Comparison of ENCODE assay signal across 8 cellular contexts in genomic region chr15:43769584-43770228, GRCh38.
DNase-seq lines count a peak whose midpoint lies in the region; ATAC-seq and TF ChIP-seq lines count a peak whose summit lies in the region.

No MANE protein-coding gene starts in this region.

- in situ Hi-C loops in astrocyte of the cerebellum (cut with HindIII; ENCODE audit: low sequenced_read_pairs) = no loop called here

- H3K9me3 ChIP-seq in SU-DHL-6 (ENCODE audit: insufficient read depth, low read length) = no peaks in the 10 kb centered on the region

- peak; percentile 84 for TF ChIP-seq CTCF in SU-DHL-6 (IDR thresholded peaks at IDR 0.05; ENCODE audit: insufficient read depth, low read length, poor library complexity, severe bottlenecking)
- TF ChIP-seq CTCF in astrocyte of the cerebellum (IDR thresholded peaks at IDR 0.05; ENCODE audit: low read depth, low read length, missing control alignments) = peak; percentile 90

- peaks cover 69% of the 10 kb centered on the region for H3K36me3 ChIP-seq in SU-DHL-6 (ENCODE audit: low read length)

- 0 out of 2 replicates have a peak, but pooled peaks cover 2% of the 10 kb centered on the region for H4K20me1 ChIP-seq in SU-DHL-6 (ENCODE audit: low read depth, low read length)

- peak overlapping the region; percentile 37 for H3K27ac ChIP-seq in SU-DHL-6 (ENCODE audit: low read depth, low read length)

- no peak overlapping the region for H3K9ac ChIP-seq in SU-DHL-6 (ENCODE audit: low read length)

- H3K4me3 ChIP-seq in SU-DHL-6 (ENCODE audit: insufficient read depth, low read length, poor library complexity, severe bottlenecking) = no peak overlapping the region
- no peak overlapping the region for H3K4me3 ChIP-seq in astrocyte of the cerebellum (ENCODE audit: low read depth, low read length)

- ATAC-seq in HG03378 (IDR thresholded peaks at IDR 0.05; ENCODE audit: unreplicated experiment) = no peak
- no peak for ATAC-seq in GM21423 (IDR thresholded peaks at IDR 0.05; ENCODE audit: unreplicated experiment)

- DNase-seq in DMS53 treated with DMSO at 0.1 percent for 48 hours (lab: John Stamatoyannopoulos, UW; ENCODE audit: unreplicated experiment) (peak; percentile 23), KG1 (lab: John Stamatoyannopoulos, UW) (peak; percentile 31), astrocyte of the cerebellum (ENCODE audit: low read depth) (no peak), iPS-NIHi7 (ENCODE audit: extremely low spot score) (peak; percentile 69)
- DNase-seq in stimulated activated CD4-positive, alpha-beta T cell treated with anti-CD3 and anti-CD28 coated beads, Interleukin-1b, Interleukin-23, amount 100 ng/mL, for 48 hours = peak; percentile 56

- H3K9me2 ChIP-seq in SU-DHL-6 (replicated peaks; ENCODE audit: insufficient read depth, low read length) = no peaks in the 10 kb centered on the region

- H3K4me2 ChIP-seq in SU-DHL-6 (ENCODE audit: low read depth, low read length, poor library complexity, severe bottlenecking) = no peak overlapping the region

- H3K27me3 ChIP-seq in SU-DHL-6 (ENCODE audit: low read length) = no peaks in the 10 kb centered on the region

- peaks cover 3% of the 10 kb centered on the region; the same call in 1 of the 2 replicates for H3K79me2 ChIP-seq in SU-DHL-6 (ENCODE audit: insufficient read depth, low read length)

- no peak overlapping the region for H2AFZ ChIP-seq in SU-DHL-6 (ENCODE audit: low read depth, low read length, severe bottlenecking)

- peaks cover 96% of the 10 kb centered on the region for H3F3A ChIP-seq in SU-DHL-6 (ENCODE audit: insufficient read depth)
